In the genomic region with DNA sequence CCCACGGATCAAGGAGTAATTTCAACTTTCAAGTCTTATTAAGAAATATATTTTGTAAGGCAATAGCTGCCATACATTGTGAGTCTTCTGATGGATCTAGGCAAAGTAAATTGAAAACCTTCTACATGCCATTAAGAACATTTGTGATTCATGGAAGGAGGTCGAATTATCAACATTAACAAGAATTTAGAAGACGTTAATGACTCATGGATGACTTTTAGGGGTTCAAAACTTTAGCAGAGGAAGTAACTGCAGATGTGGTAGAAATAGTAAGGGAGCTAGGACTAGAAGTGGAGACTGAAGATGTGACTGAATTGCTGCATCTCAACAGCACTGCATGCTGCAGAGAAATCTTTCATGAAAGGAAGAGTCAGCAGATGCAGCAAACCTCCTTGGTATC, we compare ENCODE assay signal across 27 cellular contexts.
"Had no signal": no experiment of that assay in that cellular context is flagged by ENCODE, and none has a peak within 500 bp of the region (broad histone marks: within the 10 kb centered on the region; RNA-seq: fewer than 3 reads in every experiment).

No MANE protein-coding gene starts in this region.

- DNase-seq: activated B cell treated with CpG ODN at 0.5 μM for 24 hours; activated CD4-positive, alpha-beta memory T cell treated with anti-CD3 and anti-CD28 coated beads for 36 hours; activated CD4-positive, alpha-beta T cell treated with anti-CD3 and anti-CD28 coated beads for 4 hours; activated CD4-positive, alpha-beta T cell treated with anti-CD3 and anti-CD28 coated beads, Interleukin-2, amount 10 ng/mL, durations not matched to agents 24 days and 14 days; activated CD4-positive, alpha-beta T cell treated with anti-CD3 and anti-CD28 coated beads, Interleukin-2, amount 50 U/mL, for 1 hour; activated CD4-positive, alpha-beta T cell treated with anti-CD3 and anti-CD28 coated beads, Interleukin-2, amount 50 U/mL, for 4 hours; activated CD4-positive, CD25-positive, alpha-beta regulatory T cell treated with anti-CD3 and anti-CD28 coated beads, Interleukin-2, amount 50 U/mL, for 72 hours; activated CD8-positive, alpha-beta memory T cell treated with anti-CD3 and anti-CD28 coated beads, Interleukin-2, amount 50 U/mL, for 4 hours; activated CD8-positive, alpha-beta T cell treated with anti-CD3 and anti-CD28 coated beads for 36 hours; activated effector memory CD4-positive, alpha-beta T cell treated with anti-CD3 and anti-CD28 coated beads, Interleukin-2, amount 50 U/mL, for 16 hours; activated gamma-delta T cell treated with Interleukin-2 at 50 U/mL for 16 hours; activated naive CD4-positive, alpha-beta T cell; activated naive CD4-positive, alpha-beta T cell treated with anti-CD3 and anti-CD28 coated beads for 36 hours; activated naive CD4-positive, alpha-beta T cell treated with anti-CD3 and anti-CD28 coated beads, Interleukin-2, amount 50 U/mL, for 16 hours; activated naive CD8-positive, alpha-beta T cell treated with anti-CD3 and anti-CD28 coated beads for 36 hours; activated T-cell treated with anti-CD3 and anti-CD28 coated beads for 4 hours; activated T-cell treated with anti-CD3 and anti-CD28 coated beads, Interleukin-2, amount 50 U/mL, for 1 hour; activated T-cell treated with anti-CD3 and anti-CD28 coated beads, Interleukin-2, amount 50 U/mL, for 4 hours; activated T-cell treated with anti-CD3 and anti-CD28 coated beads, Interleukin-2, amount 50 U/mL, for 72 hours; adrenal gland; amniotic stem cell; aorta; body of pancreas; brain microvascular endothelial cell; central memory CD4-positive, alpha-beta T cell; T-helper 2 cell; T-helper 9 cell had no signal
